ENCODE assay signal across 8 cellular contexts in genomic region chr5:39714036-39714698, GRCh38.
DNase-seq lines count a peak whose midpoint lies in the region; ATAC-seq and TF ChIP-seq lines count a peak whose summit lies in the region.

No MANE protein-coding gene starts in this region.

- H3K4me3 ChIP-seq in GM23338 = no peak overlapping the region
- no peak overlapping the region for H3K4me3 ChIP-seq in left ventricle myocardium inferior
- H3K4me3 ChIP-seq in skeletal muscle cell (ENCODE audit: low read depth, low read length) = no peak overlapping the region

- no peaks in the 10 kb centered on the region for H3K9me2 ChIP-seq in GM23338 (ENCODE audit: insufficient read depth)

- no peaks in the 10 kb centered on the region for H3K79me2 ChIP-seq in GM23338 (replicated peaks; ENCODE audit: insufficient read depth)

- no peaks in the 10 kb centered on the region for H4K20me1 ChIP-seq in GM23338 (replicated peaks; ENCODE audit: insufficient read depth)

- H3K27ac ChIP-seq in C4-2B = no peak overlapping the region
- H3K27ac ChIP-seq in GM23338 (ENCODE audit: low read depth) = no peak overlapping the region
- H3K27ac ChIP-seq in left ventricle myocardium inferior (replicated peaks) = peak overlapping the region; percentile 5

- H3K27me3 Mint-ChIP-seq in GM23338 (ENCODE audit: insufficient read depth, low read depth, poor library complexity) = no peaks in the 10 kb centered on the region
- H3K27me3 Mint-ChIP-seq in activated naive CD8-positive, alpha-beta T cell treated with anti-CD3 and anti-CD28 coated beads, Interleukin-2, amount 50 U/mL, for 24 hours = peaks cover 3% of the 10 kb centered on the region

- H3K36me3 ChIP-seq in GM23338 (ENCODE audit: insufficient read depth) = no peaks in the 10 kb centered on the region
- no peaks in the 10 kb centered on the region for H3K36me3 ChIP-seq in left ventricle myocardium inferior

- no peaks in the 10 kb centered on the region for H3K9me3 ChIP-seq in left ventricle myocardium inferior (replicated peaks)

- H3K27ac Mint-ChIP-seq in GM23338 = peak overlapping the region; percentile 93
- H3K27ac Mint-ChIP-seq in activated naive CD8-positive, alpha-beta T cell treated with anti-CD3 and anti-CD28 coated beads, Interleukin-2, amount 50 U/mL, for 24 hours = no peak overlapping the region

- H3K4me1 ChIP-seq in GM23338 (ENCODE audit: insufficient read depth) (no peaks in the 10 kb centered on the region), left ventricle myocardium inferior (no peaks in the 10 kb centered on the region)

- H3K27me3 ChIP-seq in GM23338 (ENCODE audit: insufficient read depth) = no peaks in the 10 kb centered on the region
- H3K27me3 ChIP-seq in left ventricle myocardium inferior (ENCODE audit: low read depth) = no peaks in the 10 kb centered on the region

- ATAC-seq in GM23338 (peak; percentile 70), GM21423 (IDR thresholded peaks at IDR 0.05; ENCODE audit: unreplicated experiment) (no peak)
- ATAC-seq in activated naive CD8-positive, alpha-beta T cell treated with anti-CD3 and anti-CD28 coated beads, Interleukin-2, amount 50 U/mL, for 24 hours = no peak

- peaks cover 7% of the 10 kb centered on the region for H3K4me1 Mint-ChIP-seq in GM23338
- no peaks in the 10 kb centered on the region for H3K4me1 Mint-ChIP-seq in activated naive CD8-positive, alpha-beta T cell treated with anti-CD3 and anti-CD28 coated beads, Interleukin-2, amount 50 U/mL, for 24 hours

- intact Hi-C loops in left ventricle myocardium inferior (cut with micrococcal nuclease) = no loop called here

- peak; percentile 78 for DNase-seq in GM23338 (ENCODE audit: low spot score)
- DNase-seq in NOMO-1 (lab: John Stamatoyannopoulos, UW; ENCODE audit: unreplicated experiment in 2 of 2) = peak; percentile 76 to 92
- DNase-seq in activated naive CD8-positive, alpha-beta T cell treated with anti-CD3 and anti-CD28 coated beads, Interleukin-2, amount 50 U/mL, for 24 hours = peak; percentile 20
- no peak for DNase-seq in left ventricle myocardium inferior
- peak; percentile 18 for DNase-seq in skeletal muscle cell (ENCODE audit: low read depth)
- DNase-seq in mesenteric fat pad (ENCODE audit: low spot score) = no peak

- no peak overlapping the region for H3K4me3 Mint-ChIP-seq in GM23338
- H3K4me3 Mint-ChIP-seq in activated naive CD8-positive, alpha-beta T cell treated with anti-CD3 and anti-CD28 coated beads, Interleukin-2, amount 50 U/mL, for 24 hours = no peak overlapping the region

- H3K9me3 Mint-ChIP-seq in GM23338 = 0 out of 3 replicates have a peak, but pooled peaks cover 4% of the 10 kb centered on the region
- no peaks in the 10 kb centered on the region for H3K9me3 Mint-ChIP-seq in activated naive CD8-positive, alpha-beta T cell treated with anti-CD3 and anti-CD28 coated beads, Interleukin-2, amount 50 U/mL, for 24 hours

- H2AFZ ChIP-seq in GM23338 = no peak overlapping the region

- no peaks in the 10 kb centered on the region for H3F3A ChIP-seq in GM23338 (replicated peaks; ENCODE audit: low read depth)

- no peaks in the 10 kb centered on the region for H3K36me3 Mint-ChIP-seq in GM23338 (ENCODE audit: low read depth)
- no peaks in the 10 kb centered on the region for H3K36me3 Mint-ChIP-seq in activated naive CD8-positive, alpha-beta T cell treated with anti-CD3 and anti-CD28 coated beads, Interleukin-2, amount 50 U/mL, for 24 hours (ENCODE audit: low read depth)

- no peak overlapping the region for H3K4me2 ChIP-seq in GM23338

- peak; percentile 87 for TF ChIP-seq CTCF in C4-2B (conservative IDR thresholded peaks at IDR 0.05)
- TF ChIP-seq CTCF in GM23338 (conservative IDR thresholded peaks at IDR 0.05; ENCODE audit: low read depth in 2 of 2) = peak; percentile 69 to 77
- TF ChIP-seq CTCF in left ventricle myocardium inferior (IDR thresholded peaks at IDR 0.05; ENCODE audit: borderline replicate concordance) = peak; percentile 65

TF ChIP-seq in GM23338, 12 proteins besides CTCF, POLR2A, EP300 and RAD21 (continues in another document):
- no peak for TF ChIP-seq ZNF114 (CRISPR knock-in tag; IDR thresholded peaks at IDR 0.05)
- no peak for TF ChIP-seq EZH2 (IDR thresholded peaks at IDR 0.05; ENCODE audit: low read depth, unreplicated experiment)
- no peak for TF ChIP-seq JUNB (IDR thresholded peaks at IDR 0.05; ENCODE audit: unreplicated experiment)
- TF ChIP-seq EZH2phosphoT487 (IDR thresholded peaks at IDR 0.05; ENCODE audit: unreplicated experiment) = no peak
- no peak for TF ChIP-seq NANOG (IDR thresholded peaks at IDR 0.05; ENCODE audit: borderline replicate concordance)
- no peak for TF ChIP-seq ZNF331 (CRISPR knock-in tag; IDR thresholded peaks at IDR 0.05; ENCODE audit: low read depth)
- TF ChIP-seq STAT1 (IDR thresholded peaks at IDR 0.05; ENCODE audit: unreplicated experiment) = no peak
- TF ChIP-seq ETS1 (IDR thresholded peaks at IDR 0.05) = no peak
- TF ChIP-seq, protein P1, sequence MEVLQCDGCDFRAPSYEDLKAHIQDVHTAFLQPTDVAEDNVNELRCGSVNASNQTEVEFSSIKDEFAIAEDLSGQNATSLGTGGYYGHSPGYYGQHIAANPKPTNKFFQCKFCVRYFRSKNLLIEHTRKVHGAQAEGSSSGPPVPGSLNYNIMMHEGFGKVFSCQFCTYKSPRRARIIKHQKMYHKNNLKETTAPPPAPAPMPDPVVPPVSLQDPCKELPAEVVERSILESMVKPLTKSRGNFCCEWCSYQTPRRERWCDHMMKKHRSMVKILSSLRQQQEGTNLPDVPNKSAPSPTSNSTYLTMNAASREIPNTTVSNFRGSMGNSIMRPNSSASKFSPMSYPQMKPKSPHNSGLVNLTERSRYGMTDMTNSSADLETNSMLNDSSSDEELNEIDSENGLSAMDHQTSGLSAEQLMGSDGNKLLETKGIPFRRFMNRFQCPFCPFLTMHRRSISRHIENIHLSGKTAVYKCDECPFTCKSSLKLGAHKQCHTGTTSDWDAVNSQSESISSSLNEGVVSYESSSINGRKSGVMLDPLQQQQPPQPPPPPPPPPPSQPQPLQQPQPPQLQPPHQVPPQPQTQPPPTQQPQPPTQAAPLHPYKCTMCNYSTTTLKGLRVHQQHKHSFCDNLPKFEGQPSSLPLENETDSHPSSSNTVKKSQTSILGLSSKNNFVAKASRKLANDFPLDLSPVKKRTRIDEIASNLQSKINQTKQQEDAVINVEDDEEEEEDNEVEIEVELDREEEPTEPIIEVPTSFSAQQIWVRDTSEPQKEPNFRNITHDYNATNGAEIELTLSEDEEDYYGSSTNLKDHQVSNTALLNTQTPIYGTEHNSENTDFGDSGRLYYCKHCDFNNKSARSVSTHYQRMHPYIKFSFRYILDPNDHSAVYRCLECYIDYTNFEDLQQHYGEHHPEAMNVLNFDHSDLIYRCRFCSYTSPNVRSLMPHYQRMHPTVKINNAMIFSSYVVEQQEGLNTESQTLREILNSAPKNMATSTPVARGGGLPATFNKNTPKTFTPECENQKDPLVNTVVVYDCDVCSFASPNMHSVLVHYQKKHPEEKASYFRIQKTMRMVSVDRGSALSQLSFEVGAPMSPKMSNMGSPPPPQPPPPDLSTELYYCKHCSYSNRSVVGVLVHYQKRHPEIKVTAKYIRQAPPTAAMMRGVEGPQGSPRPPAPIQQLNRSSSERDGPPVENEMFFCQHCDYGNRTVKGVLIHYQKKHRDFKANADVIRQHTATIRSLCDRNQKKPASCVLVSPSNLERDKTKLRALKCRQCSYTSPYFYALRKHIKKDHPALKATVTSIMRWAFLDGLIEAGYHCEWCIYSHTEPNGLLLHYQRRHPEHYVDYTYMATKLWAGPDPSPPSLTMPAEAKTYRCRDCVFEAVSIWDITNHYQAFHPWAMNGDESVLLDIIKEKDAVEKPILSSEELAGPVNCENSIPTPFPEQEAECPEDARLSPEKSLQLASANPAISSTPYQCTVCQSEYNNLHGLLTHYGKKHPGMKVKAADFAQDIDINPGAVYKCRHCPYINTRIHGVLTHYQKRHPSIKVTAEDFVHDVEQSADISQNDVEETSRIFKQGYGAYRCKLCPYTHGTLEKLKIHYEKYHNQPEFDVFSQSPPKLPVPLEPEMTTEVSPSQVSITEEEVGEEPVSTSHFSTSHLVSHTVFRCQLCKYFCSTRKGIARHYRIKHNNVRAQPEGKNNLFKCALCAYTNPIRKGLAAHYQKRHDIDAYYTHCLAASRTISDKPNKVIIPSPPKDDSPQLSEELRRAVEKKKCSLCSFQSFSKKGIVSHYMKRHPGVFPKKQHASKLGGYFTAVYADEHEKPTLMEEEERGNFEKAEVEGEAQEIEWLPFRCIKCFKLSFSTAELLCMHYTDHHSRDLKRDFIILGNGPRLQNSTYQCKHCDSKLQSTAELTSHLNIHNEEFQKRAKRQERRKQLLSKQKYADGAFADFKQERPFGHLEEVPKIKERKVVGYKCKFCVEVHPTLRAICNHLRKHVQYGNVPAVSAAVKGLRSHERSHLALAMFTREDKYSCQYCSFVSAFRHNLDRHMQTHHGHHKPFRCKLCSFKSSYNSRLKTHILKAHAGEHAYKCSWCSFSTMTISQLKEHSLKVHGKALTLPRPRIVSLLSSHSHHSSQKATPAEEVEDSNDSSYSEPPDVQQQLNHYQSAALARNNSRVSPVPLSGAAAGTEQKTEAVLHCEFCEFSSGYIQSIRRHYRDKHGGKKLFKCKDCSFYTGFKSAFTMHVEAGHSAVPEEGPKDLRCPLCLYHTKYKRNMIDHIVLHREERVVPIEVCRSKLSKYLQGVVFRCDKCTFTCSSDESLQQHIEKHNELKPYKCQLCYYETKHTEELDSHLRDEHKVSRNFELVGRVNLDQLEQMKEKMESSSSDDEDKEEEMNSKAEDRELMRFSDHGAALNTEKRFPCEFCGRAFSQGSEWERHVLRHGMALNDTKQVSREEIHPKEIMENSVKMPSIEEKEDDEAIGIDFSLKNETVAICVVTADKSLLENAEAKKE (CRISPR knock-in tag; IDR thresholded peaks at IDR 0.05) = no peak
- no peak for TF ChIP-seq POLR2AphosphoS5 (IDR thresholded peaks at IDR 0.05; ENCODE audit: low read depth)

Comparison
In these comparisons a context has a peak if more than half of its experiments do, and no peak if none do; other contexts are left out.
1. DNase-seq: peak in GM23338 (single experiment), NOMO-1 (2 of 2), activated naive CD8-positive, alpha-beta T cell treated with anti-CD3 and anti-CD28 coated beads, Interleukin-2, amount 50 U/mL, for 24 hours (single experiment) and skeletal muscle cell (single experiment); none in left ventricle myocardium inferior (single experiment) and mesenteric fat pad (single experiment).
2. Peak in every context shown above with its lines, with median percentiles within 50 percentile points of each other: CTCF ChIP-seq.